In the genomic region with DNA sequence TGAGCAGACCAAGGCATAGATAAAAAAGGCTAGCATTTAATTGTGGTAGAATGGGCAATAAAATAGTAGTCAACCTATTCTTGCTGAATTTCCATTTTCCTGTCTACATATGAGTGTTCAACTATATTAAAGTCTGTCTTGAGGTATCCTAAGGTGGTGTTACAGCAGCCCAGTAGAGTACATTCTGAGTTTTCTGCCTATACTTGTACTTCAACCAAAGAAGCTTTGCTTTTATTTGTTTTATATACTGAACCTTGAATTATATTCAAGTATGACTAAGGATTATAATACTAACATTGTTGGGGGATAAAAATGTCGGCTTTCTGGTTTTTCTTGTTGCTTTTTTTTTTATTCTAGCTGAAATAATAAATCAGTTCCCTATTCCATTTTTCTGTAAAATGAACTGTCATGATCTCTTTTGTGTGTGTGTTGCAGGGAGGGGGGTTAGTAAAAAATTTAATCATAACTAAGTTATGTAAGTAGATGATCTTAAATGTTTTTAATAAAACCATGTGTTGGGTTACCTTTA, we compare ENCODE assay signal across 17 cellular contexts.
"Had no signal": no experiment of that assay in that cellular context is flagged by ENCODE, and none has a peak within 500 bp of the region (broad histone marks: within the 10 kb centered on the region; RNA-seq: fewer than 3 reads in every experiment).

No MANE protein-coding gene starts in this region.

- H3K27ac Mint-ChIP-seq: activated naive CD8-positive, alpha-beta T cell; immature natural killer cell; natural killer cell treated with Interleukin-12 subunit alpha and Interleukin-12 subunit beta and Interleukin-15 and Interleukin-18, amount 100 ng/mL, for 72 hours; stimulated activated naive B cell treated with anti-CD40 and anti-IgM and Interleukin-4, amounts not matched to agents 10 μg/mL and 1 μg/mL and 100 μg/mL, for 72 hours had no signal

- H3K4me3 ChIP-seq: breast epithelium, lung, skin epidermis had no signal

- H3K9me3 Mint-ChIP-seq: immature natural killer cell; natural killer cell treated with Interleukin-12 subunit alpha and Interleukin-12 subunit beta and Interleukin-15 and Interleukin-18, amount 100 ng/mL, for 72 hours had no signal

- H3K27me3 ChIP-seq: breast epithelium had no signal

- H3K27me3 Mint-ChIP-seq: activated naive CD8-positive, alpha-beta T cell; natural killer cell treated with Interleukin-12 subunit alpha and Interleukin-12 subunit beta and Interleukin-15 and Interleukin-18, amount 100 ng/mL, for 72 hours; stimulated activated naive B cell treated with anti-CD40 and anti-IgM and Interleukin-4, amounts not matched to agents 10 μg/mL and 1 μg/mL and 100 μg/mL, for 72 hours had no signal

- ATAC-seq: activated CD4-positive, CD25-positive, alpha-beta regulatory T cell treated with anti-CD3 and anti-CD28 coated beads, Interleukin-2, amount 50 U/mL, for 24 hours; natural killer cell treated with Interleukin-12 subunit alpha and Interleukin-12 subunit beta and Interleukin-15 and Interleukin-18, amount 100 ng/mL, for 72 hours; stimulated activated naive B cell treated with anti-CD40 and anti-IgM and Interleukin-4, amounts not matched to agents 10 μg/mL and 1 μg/mL and 100 μg/mL, for 72 hours had no signal

- H3K36me3 Mint-ChIP-seq: natural killer cell treated with Interleukin-12 subunit alpha and Interleukin-12 subunit beta and Interleukin-15 and Interleukin-18, amount 100 ng/mL, for 72 hours had no signal

- H3K36me3 ChIP-seq: breast epithelium had no signal

- DNase-seq: activated effector memory CD4-positive, alpha-beta T cell treated with anti-CD3 and anti-CD28 coated beads, Interleukin-2, amount 50 U/mL, for 16 hours; activated T-cell treated with anti-CD3 and anti-CD28 coated beads, Interleukin-2, amount 50 U/mL, for 1 hour; amygdala; glutamatergic neuron; immature natural killer cell; left cardiac atrium; occipital lobe; SIG-M5; stimulated activated naive B cell treated with anti-CD40 and anti-IgM and Interleukin-4, amounts not matched to agents 10 μg/mL and 1 μg/mL and 100 μg/mL, for 72 hours; substantia nigra; trophoblast cell had no signal

- H3K4me1 Mint-ChIP-seq: immature natural killer cell; stimulated activated naive B cell treated with anti-CD40 and anti-IgM and Interleukin-4, amounts not matched to agents 10 μg/mL and 1 μg/mL and 100 μg/mL, for 72 hours had no signal

- H3K4me3 Mint-ChIP-seq: activated naive CD8-positive, alpha-beta T cell; immature natural killer cell; natural killer cell treated with Interleukin-12 subunit alpha and Interleukin-12 subunit beta and Interleukin-15 and Interleukin-18, amount 100 ng/mL, for 72 hours; stimulated activated naive B cell treated with anti-CD40 and anti-IgM and Interleukin-4, amounts not matched to agents 10 μg/mL and 1 μg/mL and 100 μg/mL, for 72 hours had no signal

- H3K9me3 ChIP-seq: breast epithelium had no signal
